Comparison of ENCODE assay signal across 8 cellular contexts in the genomic region with DNA sequence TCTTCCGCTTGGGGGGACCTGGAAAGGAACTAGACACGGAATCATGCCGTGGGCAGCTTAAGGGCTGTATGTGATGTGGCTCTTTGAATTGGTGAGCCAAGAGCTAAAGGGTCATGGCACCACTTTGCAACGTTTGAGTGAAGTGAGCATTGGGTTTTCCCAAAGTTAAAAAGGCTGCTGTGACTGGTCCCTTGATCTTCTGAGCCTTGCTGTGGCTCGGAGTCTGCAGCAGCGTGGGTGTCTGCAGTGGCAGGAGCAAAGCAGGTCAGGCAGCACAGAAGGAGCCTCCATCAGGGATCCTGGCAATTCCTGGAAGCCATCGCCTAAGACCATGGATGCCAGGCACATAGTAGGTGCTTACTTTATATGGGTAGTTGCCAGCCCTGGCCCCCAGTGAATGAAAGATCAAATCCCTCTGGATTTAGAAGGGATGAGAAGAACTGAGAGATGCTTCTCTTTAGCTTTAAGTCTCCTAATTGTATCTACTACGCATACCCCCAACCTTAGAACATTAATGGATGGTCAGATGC. TPM values are rescaled to one million over a fixed set of nuclear protein-coding genes. Genes with fewer than 3 reads are reported as not detected.
DNase-seq lines count a peak whose midpoint lies in the region; ATAC-seq and TF ChIP-seq lines count a peak whose summit lies in the region.

No MANE protein-coding gene starts in this region.

- peaks cover 37% of the 10 kb centered on the region for H3K4me1 Mint-ChIP-seq in activated naive CD8-positive, alpha-beta T cell treated with anti-CD3 and anti-CD28 coated beads, Interleukin-2, amount 50 U/mL, for 24 hours

- peak overlapping the region in 1 of 2 experiments; percentile 69; a peak in 2 of 4 replicates for H3K4me3 ChIP-seq in DND-41 (ENCODE audit: low read depth in 1 of 2, low read length in 2 of 2)
- peak overlapping the region; percentile 94 for H3K4me3 ChIP-seq in Loucy (ENCODE audit: low read length, poor library complexity, severe bottlenecking)
- H3K4me3 ChIP-seq in neural cell (ENCODE audit: low read length), result peak overlapping the region; percentile 87
- H3K4me3 ChIP-seq in colonic mucosa, result no peak overlapping the region

- H3K9me2 ChIP-seq in Loucy (replicated peaks; ENCODE audit: low read depth, low read length) (no peaks in the 10 kb centered on the region), neural cell (ENCODE audit: insufficient read depth, low read length) (no peaks in the 10 kb centered on the region)

- no peaks in the 10 kb centered on the region for H4K20me1 ChIP-seq in DND-41 (ENCODE audit: insufficient read depth, low read length)
- no peaks in the 10 kb centered on the region for H4K20me1 ChIP-seq in Loucy (ENCODE audit: insufficient read depth, low read length, poor library complexity, severe bottlenecking)
- no peaks in the 10 kb centered on the region for H4K20me1 ChIP-seq in neural cell (ENCODE audit: insufficient read depth)

- H3K27me3 ChIP-seq in DND-41 (ENCODE audit: insufficient read depth, low read length, poor library complexity), result no peaks in the 10 kb centered on the region
- H3K27me3 ChIP-seq in Loucy (ENCODE audit: insufficient read depth, low read length, poor library complexity, severe bottlenecking), result no peaks in the 10 kb centered on the region
- no peaks in the 10 kb centered on the region for H3K27me3 ChIP-seq in neural cell (ENCODE audit: insufficient read depth, low read depth, low read length)
- H3K27me3 ChIP-seq in colonic mucosa, result no peaks in the 10 kb centered on the region

- TF ChIP-seq CTCF in DND-41 (IDR thresholded peaks at IDR 0.05; ENCODE audit: borderline replicate concordance, extremely low read depth, low read length, poor library complexity, severe bottlenecking) (no peak), Loucy (conservative IDR thresholded peaks at IDR 0.05; ENCODE audit: low read length) (no peak), neural cell (IDR thresholded peaks at IDR 0.05; ENCODE audit: poor library complexity, severe bottlenecking) (no peak), colonic mucosa (IDR thresholded peaks at IDR 0.05) (no peak)

- intact Hi-C loops in colonic mucosa (cut with DNase I), result no loop called here

- H3K27ac ChIP-seq in DND-41 (ENCODE audit: low read length) (0 out of 2 replicates have a peak overlapping the region, but pooled peaks have one; percentile 66), neural cell (ENCODE audit: low read length) (no peak overlapping the region), colonic mucosa (no peak overlapping the region)

- no peak for ATAC-seq in DND-41 (ENCODE audit: insufficient read depth, low read depth)
- peak; percentile 40 for ATAC-seq in activated naive CD8-positive, alpha-beta T cell treated with anti-CD3 and anti-CD28 coated beads, Interleukin-2, amount 50 U/mL, for 24 hours
- no peak for ATAC-seq in HG02884 (IDR thresholded peaks at IDR 0.05; ENCODE audit: unreplicated experiment)

- peak overlapping the region; percentile 83 for H3K4me3 Mint-ChIP-seq in activated naive CD8-positive, alpha-beta T cell treated with anti-CD3 and anti-CD28 coated beads, Interleukin-2, amount 50 U/mL, for 24 hours

- no peak for TF ChIP-seq EP300 in neural cell (conservative IDR thresholded peaks at IDR 0.05; ENCODE audit: poor library complexity, severe bottlenecking)

- H3K36me3 ChIP-seq in DND-41 (ENCODE audit: insufficient read depth, low read length), result 0 out of 2 replicates have a peak, but pooled peaks cover under 1% of the 10 kb centered on the region
- H3K36me3 ChIP-seq in Loucy (ENCODE audit: insufficient read depth, low read length), result no peaks in the 10 kb centered on the region
- no peaks in the 10 kb centered on the region for H3K36me3 ChIP-seq in neural cell (ENCODE audit: insufficient read depth, low read length)
- H3K36me3 ChIP-seq in colonic mucosa, result no peaks in the 10 kb centered on the region

- peaks cover 43% of the 10 kb centered on the region for H3K4me1 ChIP-seq in DND-41 (ENCODE audit: insufficient read depth, low read length)
- peaks cover 73% of the 10 kb centered on the region for H3K4me1 ChIP-seq in Loucy (ENCODE audit: insufficient read depth, low read length, poor library complexity, severe bottlenecking)
- peaks cover 9% of the 10 kb centered on the region for H3K4me1 ChIP-seq in colonic mucosa

- no peak for DNase-seq in DND-41
- peak; percentile 26 for DNase-seq in activated naive CD8-positive, alpha-beta T cell treated with anti-CD3 and anti-CD28 coated beads, Interleukin-2, amount 50 U/mL, for 24 hours
- DNase-seq in colonic mucosa, result no peak
- DNase-seq in SKM-1 (lab: John Stamatoyannopoulos, UW; ENCODE audit: unreplicated experiment), result no peak
- DNase-seq in effector CD8-positive, alpha-beta T cell (lab: John Stamatoyannopoulos, UW), result no peak

- H3K4me2 ChIP-seq in DND-41 (ENCODE audit: insufficient read depth, low read length), result peak overlapping the region; percentile 79
- H3K4me2 ChIP-seq in Loucy (ENCODE audit: low read depth, low read length, poor library complexity, severe bottlenecking), result peak overlapping the region; percentile 98
- no peak overlapping the region for H3K4me2 ChIP-seq in neural cell (ENCODE audit: low read length)

- H3K79me2 ChIP-seq in DND-41 (ENCODE audit: insufficient read depth, low read length), result peaks cover 52% of the 10 kb centered on the region
- H3K79me2 ChIP-seq in Loucy (ENCODE audit: insufficient read depth, low read length), result peaks cover 74% of the 10 kb centered on the region
- H3K79me2 ChIP-seq in neural cell (replicated peaks; ENCODE audit: insufficient read depth, low read length), result no peaks in the 10 kb centered on the region

- H3K9ac ChIP-seq in DND-41 (ENCODE audit: low read depth, low read length), result peak overlapping the region; percentile 94
- H3K9ac ChIP-seq in Loucy (ENCODE audit: low read depth, low read length, poor library complexity, severe bottlenecking), result peak overlapping the region; percentile 88
- H3K9ac ChIP-seq in neural cell (ENCODE audit: low read length), result no peak overlapping the region
- no peak overlapping the region for H3K9ac ChIP-seq in colonic mucosa (ENCODE audit: low read depth in 2 of 2, low read length in 2 of 2)

- peak overlapping the region; percentile 70 for H3K27ac Mint-ChIP-seq in activated naive CD8-positive, alpha-beta T cell treated with anti-CD3 and anti-CD28 coated beads, Interleukin-2, amount 50 U/mL, for 24 hours

- H3F3A ChIP-seq in Loucy (ENCODE audit: low read depth), result peaks cover 20% of the 10 kb centered on the region
- peaks cover 8% of the 10 kb centered on the region for H3F3A ChIP-seq in neural cell (ENCODE audit: insufficient read depth, low read length, poor library complexity, severe bottlenecking)

- TF ChIP-seq RAD21 in neural cell (conservative IDR thresholded peaks at IDR 0.05), result no peak

- H2AFZ ChIP-seq in DND-41 (ENCODE audit: low read depth, low read length) (peak overlapping the region; percentile 80; the same call in 1 of the 2 replicates), Loucy (ENCODE audit: low read length) (no peak overlapping the region), neural cell (ENCODE audit: low read depth, low read length) (no peak overlapping the region)

- H3K9me3 ChIP-seq in DND-41 (ENCODE audit: insufficient read depth, low read length, severe bottlenecking) (no peaks in the 10 kb centered on the region), Loucy (ENCODE audit: insufficient read depth, low read depth, low read length) (no peaks in the 10 kb centered on the region), neural cell (ENCODE audit: low read length) (no peaks in the 10 kb centered on the region), colonic mucosa (no peaks in the 10 kb centered on the region)

- no peaks in the 10 kb centered on the region for H3K9me3 Mint-ChIP-seq in activated naive CD8-positive, alpha-beta T cell treated with anti-CD3 and anti-CD28 coated beads, Interleukin-2, amount 50 U/mL, for 24 hours

- H3K27me3 Mint-ChIP-seq in activated naive CD8-positive, alpha-beta T cell treated with anti-CD3 and anti-CD28 coated beads, Interleukin-2, amount 50 U/mL, for 24 hours, result no peaks in the 10 kb centered on the region

- peaks cover 1% of the 10 kb centered on the region for H3K36me3 Mint-ChIP-seq in activated naive CD8-positive, alpha-beta T cell treated with anti-CD3 and anti-CD28 coated beads, Interleukin-2, amount 50 U/mL, for 24 hours (ENCODE audit: low read depth)

TF ChIP-seq in neural cell, 6 proteins besides CTCF, POLR2A, EP300 and RAD21:
- TF ChIP-seq, protein P1, sequence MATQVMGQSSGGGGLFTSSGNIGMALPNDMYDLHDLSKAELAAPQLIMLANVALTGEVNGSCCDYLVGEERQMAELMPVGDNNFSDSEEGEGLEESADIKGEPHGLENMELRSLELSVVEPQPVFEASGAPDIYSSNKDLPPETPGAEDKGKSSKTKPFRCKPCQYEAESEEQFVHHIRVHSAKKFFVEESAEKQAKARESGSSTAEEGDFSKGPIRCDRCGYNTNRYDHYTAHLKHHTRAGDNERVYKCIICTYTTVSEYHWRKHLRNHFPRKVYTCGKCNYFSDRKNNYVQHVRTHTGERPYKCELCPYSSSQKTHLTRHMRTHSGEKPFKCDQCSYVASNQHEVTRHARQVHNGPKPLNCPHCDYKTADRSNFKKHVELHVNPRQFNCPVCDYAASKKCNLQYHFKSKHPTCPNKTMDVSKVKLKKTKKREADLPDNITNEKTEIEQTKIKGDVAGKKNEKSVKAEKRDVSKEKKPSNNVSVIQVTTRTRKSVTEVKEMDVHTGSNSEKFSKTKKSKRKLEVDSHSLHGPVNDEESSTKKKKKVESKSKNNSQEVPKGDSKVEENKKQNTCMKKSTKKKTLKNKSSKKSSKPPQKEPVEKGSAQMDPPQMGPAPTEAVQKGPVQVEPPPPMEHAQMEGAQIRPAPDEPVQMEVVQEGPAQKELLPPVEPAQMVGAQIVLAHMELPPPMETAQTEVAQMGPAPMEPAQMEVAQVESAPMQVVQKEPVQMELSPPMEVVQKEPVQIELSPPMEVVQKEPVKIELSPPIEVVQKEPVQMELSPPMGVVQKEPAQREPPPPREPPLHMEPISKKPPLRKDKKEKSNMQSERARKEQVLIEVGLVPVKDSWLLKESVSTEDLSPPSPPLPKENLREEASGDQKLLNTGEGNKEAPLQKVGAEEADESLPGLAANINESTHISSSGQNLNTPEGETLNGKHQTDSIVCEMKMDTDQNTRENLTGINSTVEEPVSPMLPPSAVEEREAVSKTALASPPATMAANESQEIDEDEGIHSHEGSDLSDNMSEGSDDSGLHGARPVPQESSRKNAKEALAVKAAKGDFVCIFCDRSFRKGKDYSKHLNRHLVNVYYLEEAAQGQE (IDR thresholded peaks at IDR 0.05; ENCODE audit: borderline replicate concordance), result no peak
- TF ChIP-seq EZH2 (IDR thresholded peaks at IDR 0.05; ENCODE audit: borderline replicate concordance, insufficient read depth, low read length, poor library complexity, severe bottlenecking), result no peak
- no peak for TF ChIP-seq POLR2AphosphoS5 (IDR thresholded peaks at IDR 0.05)
- TF ChIP-seq TAF1 (IDR thresholded peaks at IDR 0.05; ENCODE audit: low read depth), result no peak
- no peak for TF ChIP-seq MXI1 (conservative IDR thresholded peaks at IDR 0.05; ENCODE audit: poor library complexity, severe bottlenecking)
- TF ChIP-seq SMC3 (conservative IDR thresholded peaks at IDR 0.05; ENCODE audit: poor library complexity), result no peak

RNA-seq across cellular contexts. Expression of gene SMYD2, which starts 1.8 kb away (rescaled TPM):
- 36.9 and 38.2 TPM in 2 replicates for polyA plus RNA-seq in neural cell
- polyA minus RNA-seq in neural cell, result 25.6 and 28.0 TPM in 2 replicates
- total RNA-seq in colonic mucosa, result 10 to 100 TPM; 21.8 to 23.0 TPM

Comparison
In these comparisons a context has a peak if more than half of its experiments do, and no peak if none do; other contexts are left out.
1. H3K9ac ChIP-seq: peak in DND-41 (single experiment) and Loucy (single experiment); none in neural cell (single experiment) and colonic mucosa (0 of 2).